29 cellular contexts compared by ENCODE assay signal in the genomic region with DNA sequence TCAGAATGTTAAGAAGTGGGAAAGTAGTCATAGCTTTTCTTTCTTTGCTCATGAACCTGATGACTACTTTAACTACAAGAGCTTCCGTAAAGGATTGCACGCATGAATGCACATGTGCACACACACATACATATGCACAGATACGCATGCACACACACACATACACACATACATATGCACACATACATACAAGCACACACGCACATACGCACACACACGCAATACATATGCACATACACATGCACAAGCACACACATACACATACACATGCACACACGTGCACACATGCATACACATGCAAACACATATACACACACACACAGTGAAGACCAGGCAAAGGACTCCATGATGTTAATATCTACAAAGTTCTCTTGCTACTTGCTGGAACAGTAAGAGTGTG.
"Had no signal": no experiment of that assay in that cellular context is flagged by ENCODE, and none has a peak within 500 bp of the region (broad histone marks: within the 10 kb centered on the region; RNA-seq: fewer than 3 reads in every experiment).

No MANE protein-coding gene starts in this region.

- FAIRE-seq: astrocyte, bronchial epithelial cell, colon, endometrium, endothelial cell of umbilical vein had no signal

- H3K4me3 ChIP-seq: esophagus squamous epithelium, heart left ventricle had no signal

- H3K27ac ChIP-seq: brain microvascular endothelial cell, epithelial cell of prostate, esophagus squamous epithelium, heart left ventricle, WERI-Rb-1 had no signal

- H3K36me3 ChIP-seq: brain microvascular endothelial cell, esophagus squamous epithelium, heart left ventricle, WERI-Rb-1 had no signal

- H3K27me3 ChIP-seq: brain microvascular endothelial cell, esophagus squamous epithelium, heart left ventricle had no signal

- H3K9me3 ChIP-seq: esophagus squamous epithelium had no signal

- DNase-seq: activated B cell treated with CpG ODN at 0.5 μM for 24 hours; activated CD4-positive, alpha-beta T cell treated with anti-CD3 and anti-CD28 coated beads for 48 hours; activated CD4-positive, alpha-beta T cell treated with anti-CD3 and anti-CD28 coated beads, Interleukin-2, amount 50 U/mL, for 1 hour; activated CD4-positive, alpha-beta T cell treated with anti-CD3 and anti-CD28 coated beads, Interleukin-2, amount 50 U/mL, for 48 hours; activated CD8-positive, alpha-beta memory T cell treated with anti-CD3 and anti-CD28 coated beads for 24 hours; activated CD8-positive, alpha-beta T cell treated with anti-CD3 and anti-CD28 coated beads for 36 hours; activated effector memory CD4-positive, alpha-beta T cell treated with Interleukin-2 at 50 U/mL for 16 hours; activated gamma-delta T cell treated with Interleukin-2 at 50 U/mL for 16 hours; activated naive CD4-positive, alpha-beta T cell treated with anti-CD3 and anti-CD28 coated beads, Interleukin-2, amount 50 U/mL, for 16 hours; activated naive CD4-positive, alpha-beta T cell treated with Interleukin-2 at 50 U/mL for 16 hours; activated T-cell treated with anti-CD3 and anti-CD28 coated beads, Interleukin-2, amount 50 U/mL, for 4 hours; amniotic stem cell; anterior cingulate cortex; brain microvascular endothelial cell; cortex of kidney; dermis blood vessel endothelial cell; effector CD4-positive, alpha-beta T cell; esophagus squamous epithelium; foreskin melanocyte; heart left ventricle; T-helper 17 cell; T1000; WERI-Rb-1 had no signal
